Comparison of ENCODE assay signal across 19 cellular contexts in genomic region chr10:117886766-117887165, GRCh38.
"Had no signal": no experiment of that assay in that cellular context is flagged by ENCODE, and none has a peak within 500 bp of the region (broad histone marks: within the 10 kb centered on the region; RNA-seq: fewer than 3 reads in every experiment).

No MANE protein-coding gene starts in this region.

- H3K79me2 ChIP-seq: hepatocyte had no signal

- H3K4me3 ChIP-seq: colonic mucosa, esophagus muscularis mucosa, gastroesophageal sphincter, heart left ventricle, hepatocyte, left lung, lower lobe of right lung, mucosa of descending colon had no signal

- H3K27ac ChIP-seq: colonic mucosa, esophagus muscularis mucosa, foreskin keratinocyte, gastroesophageal sphincter, heart left ventricle, hepatocyte, left lung, lower lobe of right lung had no signal

- H2AFZ ChIP-seq: hepatocyte had no signal

- H3K4me2 ChIP-seq: hepatocyte had no signal

- ATAC-seq: foreskin keratinocyte, gastroesophageal sphincter, heart left ventricle, left cardiac atrium, left lung, left ventricle myocardium superior, lower lobe of right lung, mucosa of descending colon had no signal

- H3K36me3 Mint-ChIP-seq: immature natural killer cell, mesothelial cell of epicardium, naive B cell had no signal

- H3K4me1 ChIP-seq: colonic mucosa, esophagus muscularis mucosa, foreskin keratinocyte, gastroesophageal sphincter, heart left ventricle, left lung, lower lobe of right lung had no signal

- H3K9me3 ChIP-seq: colonic mucosa, esophagus muscularis mucosa, gastroesophageal sphincter, heart left ventricle, left lung, lower lobe of right lung, mucosa of descending colon had no signal

- H3K27ac Mint-ChIP-seq: dendritic cell treated with granulocyte-macrophage colony-stimulating factor and Interleukin-4, amounts not matched to agents 40 ng/mL and 50 ng/mL, for 4 days; immature natural killer cell; mesothelial cell of epicardium had no signal

- H3K9me3 Mint-ChIP-seq: dendritic cell treated with granulocyte-macrophage colony-stimulating factor and Interleukin-4, amounts not matched to agents 40 ng/mL and 50 ng/mL, for 4 days; immature natural killer cell; mesothelial cell of epicardium had no signal

- H3K27me3 ChIP-seq: colonic mucosa, hepatocyte, left lung had no signal

- H3K4me1 Mint-ChIP-seq: immature natural killer cell, naive B cell had no signal

- H3K4me3 Mint-ChIP-seq: dendritic cell treated with granulocyte-macrophage colony-stimulating factor and Interleukin-4, amounts not matched to agents 40 ng/mL and 50 ng/mL, for 4 days; immature natural killer cell; mesothelial cell of epicardium; naive B cell had no signal

- H3K36me3 ChIP-seq: colonic mucosa, esophagus muscularis mucosa, gastroesophageal sphincter, heart left ventricle, left lung, lower lobe of right lung had no signal

- DNase-seq: colonic mucosa; cortex of kidney; effector CD8-positive, alpha-beta T cell; foreskin keratinocyte; heart left ventricle; hypothalamus; immature natural killer cell; left cardiac atrium; left lung; left ventricle myocardium superior; lower lobe of right lung; mesenchymal stem cell; mucosa of descending colon; naive B cell had no signal
